Comparison of ENCODE assay signal across 8 cellular contexts in genomic region chr2:113156278-113157107, GRCh38. TPM values are rescaled to one million over a fixed set of nuclear protein-coding genes. Genes with fewer than 3 reads are reported as not detected.
DNase-seq lines count a peak whose midpoint lies in the region; ATAC-seq and TF ChIP-seq lines count a peak whose summit lies in the region.

No MANE protein-coding gene starts in this region.

- no peaks in the 10 kb centered on the region for H3K9me3 ChIP-seq in upper lobe of right lung

- peak overlapping the region; percentile 71 for H3K27ac ChIP-seq in upper lobe of right lung

- no peaks in the 10 kb centered on the region for H3K36me3 ChIP-seq in upper lobe of right lung

- H3K9me3 Mint-ChIP-seq in activated CD8-positive, alpha-beta T cell treated with anti-CD3 and anti-CD28 coated beads for 36 hours, result no peaks in the 10 kb centered on the region

- POLR2A ChIA-PET in activated CD8-positive, alpha-beta T cell treated with anti-CD3 and anti-CD28 coated beads for 36 hours (lab: Charles Lee), result interaction anchor here (0.6 to 5.5 kb wide), 12 partner anchors 10 to 52 kb away, joined by 3 to 49 read pairs (median 4); partner anchors contain the start of gene PSD4

- ATAC-seq in activated CD8-positive, alpha-beta T cell treated with anti-CD3 and anti-CD28 coated beads for 36 hours, result no peak
- ATAC-seq in upper lobe of right lung, result no peak

- peaks cover 21% of the 10 kb centered on the region for H3K4me1 Mint-ChIP-seq in activated CD8-positive, alpha-beta T cell treated with anti-CD3 and anti-CD28 coated beads for 36 hours (ENCODE audit: low read depth)

- peaks cover 10% of the 10 kb centered on the region for H3K4me1 ChIP-seq in upper lobe of right lung

- H3K36me3 Mint-ChIP-seq in activated CD8-positive, alpha-beta T cell treated with anti-CD3 and anti-CD28 coated beads for 36 hours (ENCODE audit: low read depth), result peaks cover 1% of the 10 kb centered on the region

- H3K4me3 Mint-ChIP-seq in activated CD8-positive, alpha-beta T cell treated with anti-CD3 and anti-CD28 coated beads for 36 hours, result peak overlapping the region; percentile 73

- no peaks in the 10 kb centered on the region for H3K27me3 ChIP-seq in upper lobe of right lung

- TF ChIP-seq CTCF in activated CD8-positive, alpha-beta T cell treated with anti-CD3 and anti-CD28 coated beads for 36 hours (IDR thresholded peaks at IDR 0.05), result no peak
- no peak for TF ChIP-seq CTCF in upper lobe of right lung (IDR thresholded peaks at IDR 0.05)

- DNase-seq in stimulated activated CD4-positive, alpha-beta T cell treated with anti-CD3 and anti-CD28 coated beads, Interleukin-15, amount 100 ng/mL, for 24 hours, result peak; percentile 41
- no peak for DNase-seq in stimulated activated CD4-positive, alpha-beta T cell treated with anti-CD3 and anti-CD28 coated beads, Interleukin-12 subunit alpha, Interleukin-12 subunit beta, amount 100 ng/mL, for 4 hours
- peak; percentile 54 for DNase-seq in activated CD8-positive, alpha-beta T cell treated with anti-CD3 and anti-CD28 coated beads for 36 hours
- peak; percentile 18 for DNase-seq in kidney tubule cell (ENCODE audit: low spot score)
- DNase-seq in upper lobe of right lung, result no peak
- no peak for DNase-seq in NK-92 treated with Interleukin-12 subunit alpha and Interleukin-12 subunit beta, amount 100 ng/mL, for 24 hours (lab: John Stamatoyannopoulos, UW)
- DNase-seq in stimulated activated CD8-positive, alpha-beta memory T cell treated with anti-CD3 and anti-CD28 coated beads, Interleukin-4, amount 100 ng/mL, for 48 hours, result no peak
- DNase-seq in SIG-M5 (lab: John Stamatoyannopoulos, UW), result no peak

- CTCF ChIA-PET in activated CD8-positive, alpha-beta T cell treated with anti-CD3 and anti-CD28 coated beads for 36 hours (lab: Charles Lee), result interaction anchor here (0.6 to 2.8 kb wide), 10 partner anchors 9 to 234 kb away, joined by 3 to 46 read pairs (median 3); partner anchors contain the start of gene PSD4

- no peaks in the 10 kb centered on the region for H3K27me3 Mint-ChIP-seq in activated CD8-positive, alpha-beta T cell treated with anti-CD3 and anti-CD28 coated beads for 36 hours

- H3K4me3 ChIP-seq in upper lobe of right lung, result peak overlapping the region; percentile 42

- H3K27ac Mint-ChIP-seq in activated CD8-positive, alpha-beta T cell treated with anti-CD3 and anti-CD28 coated beads for 36 hours, result peak overlapping the region; percentile 75

- intact Hi-C loops in activated CD8-positive, alpha-beta T cell treated with anti-CD3 and anti-CD28 coated beads for 36 hours (cut with micrococcal nuclease), result no loop called here
- intact Hi-C loops in upper lobe of right lung (cut with DNase I), result no loop called here

RNA-seq across cellular contexts. Expression of gene PSD4, which starts 17.3 kb away (rescaled TPM):
- 100 to 1,000 TPM; 247 to 251 TPM for total RNA-seq in activated CD8-positive, alpha-beta T cell treated with anti-CD3 and anti-CD28 coated beads for 36 hours
- 37.8 TPM for total RNA-seq in upper lobe of right lung

RNA-seq across cellular contexts. Expression of gene IL1RN, which starts 29.1 kb away (rescaled TPM):
- total RNA-seq in activated CD8-positive, alpha-beta T cell treated with anti-CD3 and anti-CD28 coated beads for 36 hours, result under 1 TPM; 0.50 to 0.85 TPM
- 41.7 TPM for total RNA-seq in upper lobe of right lung

Comparison
In these comparisons a context has a peak if more than half of its experiments do, and no peak if none do; other contexts are left out.
1. DNase-seq: peak in stimulated activated CD4-positive, alpha-beta T cell treated with anti-CD3 and anti-CD28 coated beads, Interleukin-15, amount 100 ng/mL, for 24 hours (single experiment), activated CD8-positive, alpha-beta T cell treated with anti-CD3 and anti-CD28 coated beads for 36 hours (single experiment) and kidney tubule cell (single experiment); none in stimulated activated CD4-positive, alpha-beta T cell treated with anti-CD3 and anti-CD28 coated beads, Interleukin-12 subunit alpha, Interleukin-12 subunit beta, amount 100 ng/mL, for 4 hours (single experiment), upper lobe of right lung (single experiment), NK-92 treated with Interleukin-12 subunit alpha and Interleukin-12 subunit beta, amount 100 ng/mL, for 24 hours (single experiment), stimulated activated CD8-positive, alpha-beta memory T cell treated with anti-CD3 and anti-CD28 coated beads, Interleukin-4, amount 100 ng/mL, for 48 hours (single experiment) and SIG-M5 (single experiment).
2. RNA of gene IL1RN, which starts 29.1 kb away (total RNA-seq): 41.7 TPM in upper lobe of right lung (single experiment); 0.50 to 0.85 TPM in activated CD8-positive, alpha-beta T cell treated with anti-CD3 and anti-CD28 coated beads for 36 hours; every median in the first group is over 10 times any median in the second.